20 cellular contexts compared by ENCODE assay signal in genomic region chr10:98956576-98957260, GRCh38.
DNase-seq lines count a peak whose midpoint lies in the region; ATAC-seq, FAIRE-seq and TF ChIP-seq lines count a peak whose summit lies in the region.
"Had no signal": no experiment of that assay in that cellular context is flagged by ENCODE, and none has a peak within 500 bp of the region (broad histone marks: within the 10 kb centered on the region; RNA-seq: fewer than 3 reads in every experiment).

No MANE protein-coding gene starts in this region.

- peaks cover 29% of the 10 kb centered on the region for H3K4me1 ChIP-seq in mesodermal cell (ENCODE audit: control insufficient read depth, insufficient read depth, low read length, poor library complexity, severe bottlenecking)
- no peaks in the 10 kb centered on the region for H3K4me1 ChIP-seq in HepG2 (ENCODE audit: insufficient read depth, low read length)
- H3K4me1 ChIP-seq: right lobe of liver had no signal

- H3K27ac ChIP-seq in epithelial cell of prostate (no peak overlapping the region), mesodermal cell (ENCODE audit: low read depth, low read length, severe bottlenecking) (peak overlapping the region; percentile 78), HepG2 (ENCODE audit: extremely low read length, insufficient read depth, low read length) (no peak overlapping the region)
- H3K27ac ChIP-seq: right lobe of liver had no signal

- H3K9ac ChIP-seq in HepG2 (ENCODE audit: insufficient read depth, low read depth, low read length): no peak overlapping the region

- no peak for TF ChIP-seq EP300 in HepG2 (IDR thresholded peaks at IDR 0.05; ENCODE audit: low read depth in 2 of 2, low read length in 2 of 2)
- no peak for TF ChIP-seq EP300 in HepG2 (CRISPR knock-in tag; IDR thresholded peaks at IDR 0.05; ENCODE audit: borderline replicate concordance)

- H3K4me3 ChIP-seq in NB4 (ENCODE audit: low read depth, low read length): no peak overlapping the region
- H3K4me3 ChIP-seq in mesodermal cell (ENCODE audit: extremely low read depth, insufficient read depth, low read length, poor library complexity, severe bottlenecking): no peak overlapping the region
- H3K4me3 ChIP-seq in HepG2 (replicated peaks in 1 of 3; ENCODE audit: insufficient read depth in 1 of 3, low read depth in 2 of 3, low read length in 3 of 3): no peak overlapping the region
- H3K4me3 ChIP-seq: right lobe of liver had no signal

- ATAC-seq in HG03108 (IDR thresholded peaks at IDR 0.05; ENCODE audit: unreplicated experiment) (no peak), HepG2 (no peak)
- ATAC-seq: CD8-positive, alpha-beta T cell; right lobe of liver had no signal

- TF ChIP-seq RAD21 in HepG2 (CRISPR knock-in tag; IDR thresholded peaks at IDR 0.05): no peak

- no peak for TF ChIP-seq CTCF in NB4 (IDR thresholded peaks at IDR 0.05; ENCODE audit: low read depth, low read length)
- TF ChIP-seq CTCF in HepG2 (CRISPR knock-in tag; IDR thresholded peaks at IDR 0.05): no peak

- no peak overlapping the region for H3K4me2 ChIP-seq in HepG2 (ENCODE audit: low read depth, low read length)

- no peaks in the 10 kb centered on the region for H4K20me1 ChIP-seq in HepG2 (ENCODE audit: insufficient read depth, low read length)

- TF ChIP-seq POLR2A in NB4 (IDR thresholded peaks at IDR 0.05; ENCODE audit: extremely low read depth, insufficient read length): no peak
- no peak for TF ChIP-seq POLR2A in HepG2 (IDR thresholded peaks at IDR 0.05; ENCODE audit: insufficient read depth in 1 of 2, low read depth in 2 of 2, low read length in 2 of 2)

- no peaks in the 10 kb centered on the region for H3K79me2 ChIP-seq in HepG2 (ENCODE audit: insufficient read depth, low read length)

- CTCF ChIA-PET in HepG2 (lab: Yijun Ruan, JAX; ENCODE audit: low intra/inter-chr PET ratio, low total read pairs): no interaction called here

- in situ Hi-C loops in HepG2 (cut with HindIII; ENCODE audit: extremely low pct_ligation_motif_present, low pct_unique_long_range_greater_than_20kb): no loop called here

- H2AFZ ChIP-seq in HepG2 (ENCODE audit: low read length): no peak overlapping the region

- POLR2A ChIA-PET in HepG2 (lab: Yijun Ruan, JAX): no interaction called here

- no peaks in the 10 kb centered on the region for H3K36me3 ChIP-seq in mesodermal cell (ENCODE audit: control insufficient read depth, insufficient read depth, low read length)
- H3K36me3 ChIP-seq in HepG2 (replicated peaks in 1 of 2; ENCODE audit: control insufficient read depth in 1 of 2, insufficient read depth in 2 of 2, low read length in 2 of 2): no peaks in the 10 kb centered on the region
- H3K36me3 ChIP-seq: right lobe of liver had no signal

- H3K27me3 ChIP-seq in HepG2 (ENCODE audit: control insufficient read depth in 1 of 2, insufficient read depth in 2 of 2, low read length in 2 of 2): no peaks in the 10 kb centered on the region
- H3K27me3 ChIP-seq: right lobe of liver had no signal

- BruUV-seq in HepG2 (replicated peaks; lab: Mats Ljungman, UMichigan): no TSS peak

- intact Hi-C loops in HepG2 (cut with micrococcal nuclease; ENCODE audit: unreplicated experiment): no loop called here

- H3K9me3 ChIP-seq in mesodermal cell (ENCODE audit: control insufficient read depth, low read length): no peaks in the 10 kb centered on the region
- H3K9me3 ChIP-seq in HepG2 (ENCODE audit: low read length): no peaks in the 10 kb centered on the region
- H3K9me3 ChIP-seq: right lobe of liver had no signal

- 78 to 84% methylated on average over 3 to 4 of the region's 4 CpGs for WGBS in mesodermal cell (ENCODE audit: insufficient coverage in 2 of 2), 2 experiments
- WGBS in HepG2 (ENCODE audit: low lambda C conversion rate): under 1% methylated on average over 4 of the region's 4 CpGs

- DNase-seq in COLO829 (ENCODE audit: low spot score) (peak; percentile 13), NB4 (ENCODE audit: low read depth) (peak; percentile 7), epithelial cell of prostate (ENCODE audit: low read depth, low spot score) (peak; percentile 8), GF-D8 (lab: John Stamatoyannopoulos, UW) (no peak), HepG2 (ENCODE audit: low spot score) (no peak), NCI-H1694 treated with DMSO at 0.1 percent for 48 hours (lab: John Stamatoyannopoulos, UW) (no peak)
- DNase-seq: ACHN; activated CD4-positive, alpha-beta T cell treated with anti-CD3 and anti-CD28 coated beads for 4 hours; activated CD8-positive, alpha-beta memory T cell treated with anti-CD3 and anti-CD28 coated beads, Interleukin-2, amount 50 U/mL, for 48 hours; activated naive CD4-positive, alpha-beta T cell treated with Interleukin-2 at 50 U/mL for 16 hours; CD8-positive, alpha-beta T cell; erythroblast; hippocampal formation; MV-4-11; NCI-H2029 treated with DMSO at 0.1 percent for 48 hours; NCI-H524 treated with DMSO at 0.1 percent for 48 hours; right lobe of liver; stimulated activated CD4-positive, alpha-beta T cell treated with anti-CD3 and anti-CD28 coated beads, Interleukin-1b, Interleukin-23, amount 100 ng/mL, for 48 hours had no signal

- no peak for FAIRE-seq in HepG2 (lab: Jason Lieb, UNC)

TF ChIP-seq in HepG2, 621 proteins besides CTCF, POLR2A, EP300 and RAD21:
- TF ChIP-seq KLF9 (CRISPR knock-in tag; IDR thresholded peaks at IDR 0.05; ENCODE audit: low read depth) (no peak), TEF (CRISPR knock-in tag; IDR thresholded peaks at IDR 0.05) (no peak), FOXM1 (CRISPR knock-in tag; IDR thresholded peaks at IDR 0.05) (no peak), EEA1 (CRISPR knock-in tag; IDR thresholded peaks at IDR 0.05; ENCODE audit: borderline replicate concordance) (no peak), ZNF569 (CRISPR knock-in tag; IDR thresholded peaks at IDR 0.05; ENCODE audit: borderline replicate concordance) (no peak), ATF7 (IDR thresholded peaks at IDR 0.05) (no peak), ATF7 (CRISPR knock-in tag; IDR thresholded peaks at IDR 0.05) (no peak), ZNF280D (CRISPR knock-in tag; IDR thresholded peaks at IDR 0.05) (no peak), RCOR2 (CRISPR knock-in tag; IDR thresholded peaks at IDR 0.05) (no peak), ZNF326 (CRISPR knock-in tag; IDR thresholded peaks at IDR 0.05; ENCODE audit: borderline replicate concordance) (no peak), ZFP91 (CRISPR knock-in tag; IDR thresholded peaks at IDR 0.05; ENCODE audit: borderline replicate concordance) (no peak), CCAR2 (optimal IDR thresholded peaks at IDR 0.05; ENCODE audit: low read depth, low read length) (no peak), ZSCAN12 (CRISPR knock-in tag; IDR thresholded peaks at IDR 0.05) (no peak)
TF ChIP-seq in HepG2: peak in this region for 0.

Comparison
In these comparisons a context has a peak if more than half of its experiments do, and no peak if none do; other contexts are left out.
1. DNase-seq: peak in COLO829 (single experiment), NB4 (single experiment) and epithelial cell of prostate (single experiment); none in GF-D8 (single experiment), HepG2 (single experiment) and NCI-H1694 treated with DMSO at 0.1 percent for 48 hours (single experiment).